13 cellular contexts compared by ENCODE assay signal in genomic region chr7:23205861-23206510, GRCh38. TPM values are rescaled to one million over a fixed set of nuclear protein-coding genes. Genes with fewer than 3 reads are reported as not detected.
A peak's percentile ranks its signal among the peaks of the same experiment; 100 is the strongest.
DNase-seq lines count a peak whose midpoint lies in the region; ATAC-seq and TF ChIP-seq lines count a peak whose summit lies in the region.
"Had no signal": no experiment of that assay in that cellular context is flagged by ENCODE, and none has a peak within 500 bp of the region (broad histone marks: within the 10 kb centered on the region; RNA-seq: fewer than 3 reads in every experiment).

No MANE protein-coding gene starts in this region.

- no peak overlapping the region for H3K27ac Mint-ChIP-seq in Calu3 (ENCODE audit: unreplicated experiment)
- H3K27ac Mint-ChIP-seq in T-cell = no peak overlapping the region

- POLR2A ChIA-PET in T-cell (lab: Charles Lee) = interaction anchor here in 1 of 2 donors (0.6 kb wide), 1 partner anchor 99 kb away, joined by 4 read pairs; no protein-coding TSS in a partner anchor

- intact Hi-C loops in Calu3 (cut with micrococcal nuclease; ENCODE audit: unreplicated experiment) = no loop called here

- DNase-seq in Calu3 = peak; percentile 52
- peak in 4 of 34 experiments; percentile 6 to 34 (median 22) for DNase-seq in T-cell
- DNase-seq in omental fat pad (ENCODE audit: low spot score) = no peak
- DNase-seq in NCI-H446 (lab: John Stamatoyannopoulos, UW) = no peak
- DNase-seq in WERI-Rb-1 = no peak
- DNase-seq in ecto neural progenitor cell (ENCODE audit: low spot score) = no peak
- DNase-seq: adrenal gland; COR-L47; mesendoderm; SIG-M5; stimulated activated CD8-positive, alpha-beta memory T cell treated with anti-CD3 and anti-CD28 coated beads, Interleukin-4, amount 100 ng/mL, for 48 hours had no signal

- H3K4me1 Mint-ChIP-seq in Calu3 (ENCODE audit: low read depth, unreplicated experiment) = no peaks in the 10 kb centered on the region
- peaks cover 0 to 8% (median 4%) of the 10 kb centered on the region in 3 donors for H3K4me1 Mint-ChIP-seq in T-cell

- peaks cover 37% of the 10 kb centered on the region for H3K27me3 Mint-ChIP-seq in Calu3 (ENCODE audit: unreplicated experiment)
- peaks cover 26 to 28% of the 10 kb centered on the region in 2 donors for H3K27me3 Mint-ChIP-seq in T-cell

- no peak for TF ChIP-seq CTCF in Calu3 (IDR thresholded peaks at IDR 0.05; ENCODE audit: unreplicated experiment)
- no peak for TF ChIP-seq CTCF in omental fat pad (IDR thresholded peaks at IDR 0.05)
- no peak for TF ChIP-seq CTCF in WERI-Rb-1 (IDR thresholded peaks at IDR 0.05; ENCODE audit: low read depth, low read length)

- no peak overlapping the region for H3K27ac ChIP-seq in WERI-Rb-1

- H3K4me3 Mint-ChIP-seq in Calu3 (ENCODE audit: low read depth, unreplicated experiment) (peak overlapping the region; percentile 63), T-cell (peak overlapping the region in 1 of 3 donors; percentile 65)

- no TSS peak for BruUV-seq in Calu3 (replicated peaks; lab: Mats Ljungman, UMichigan)

- H3K36me3 Mint-ChIP-seq in Calu3 (ENCODE audit: insufficient read depth, unreplicated experiment) (peaks cover 19% of the 10 kb centered on the region), T-cell (peaks cover 35% of the 10 kb centered on the region)

- H3K4me3 ChIP-seq in WERI-Rb-1 (ENCODE audit: low read depth, low read length) = no peak overlapping the region

- ATAC-seq in T-cell (replicated peaks in 1 of 4) (peak in 3 of 4 experiments; percentile 51 to 87 (median 73)), esophagus mucosa (peak; percentile 41), omental fat pad (ENCODE audit: low FRiP score) (peak; percentile 62), HG03135 (IDR thresholded peaks at IDR 0.05; ENCODE audit: unreplicated experiment) (no peak)

- H3K36me3 ChIP-seq in WERI-Rb-1 = peaks cover 12% of the 10 kb centered on the region

- H3K9me3 ChIP-seq in WERI-Rb-1 (ENCODE audit: severe bottlenecking) = no peaks in the 10 kb centered on the region
- H3K9me3 ChIP-seq: adrenal gland had no signal

- CTCF ChIA-PET in Calu3 (lab: Charles Lee) = interaction anchor here (0.6 to 0.8 kb wide), 2 partner anchors 12 to 237 kb away, joined by 3 to 4 read pairs; no protein-coding TSS in a partner anchor
- CTCF ChIA-PET in T-cell (lab: Charles Lee) = no interaction called here

- no peaks in the 10 kb centered on the region for H3K27me3 ChIP-seq in WERI-Rb-1 (ENCODE audit: insufficient read depth, low read depth, severe bottlenecking)
- H3K27me3 ChIP-seq: adrenal gland had no signal

- H3K9me3 Mint-ChIP-seq in Calu3 (ENCODE audit: low read depth, unreplicated experiment) = no peaks in the 10 kb centered on the region
- no peaks in the 10 kb centered on the region for H3K9me3 Mint-ChIP-seq in T-cell

RNA-seq across cellular contexts. Expression of gene NUP42, which starts 24.1 kb away (rescaled TPM):
- 62.8 TPM in 2 replicates for total RNA-seq in Calu3 (2022)
- 10 to 100 TPM; 17.5 to 38.9 (median 31.9) TPM for total RNA-seq in T-cell
- 18.2 TPM for total RNA-seq in esophagus mucosa
- 10 to 100 TPM; 16.3 to 37.3 (median 27.0) TPM for total RNA-seq in omental fat pad

RNA-seq across cellular contexts. Expression of gene GPNMB, which starts 40.6 kb away (rescaled TPM):
- total RNA-seq in Calu3 (2022) (5.8 and 6.1 TPM in 2 replicates), T-cell (1 to 10 TPM in 1 of 5 donors, under 1 TPM in 2, not detected in 2; 0.76 to 1.4 (median 0.82) TPM), esophagus mucosa (125 TPM), omental fat pad (100 to 1,000 TPM in 3 of 4 donors, 10 to 100 TPM in 1; 91.3 to 294 (median 143) TPM)

Comparison
In these comparisons a context has a peak if more than half of its experiments do, and no peak if none do; other contexts are left out.
1. RNA of gene GPNMB, which starts 40.6 kb away (total RNA-seq): 91.3 to 294 TPM in omental fat pad and 125 TPM in esophagus mucosa (single experiment); 5.8 to 6.1 TPM in Calu3 and 0.76 to 1.4 TPM in T-cell; every median in the first group is over 10 times any median in the second.